Comparison of ENCODE assay signal across 22 cellular contexts in genomic region chr6:62013719-62014118, GRCh38.
A peak's percentile ranks its signal among the peaks of the same experiment; 100 is the strongest.
DNase-seq lines count a peak whose midpoint lies in the region; TF ChIP-seq lines count a peak whose summit lies in the region.
"Had no signal": no experiment of that assay in that cellular context is flagged by ENCODE, and none has a peak within 500 bp of the region (broad histone marks: within the 10 kb centered on the region; RNA-seq: fewer than 3 reads in every experiment).

No MANE protein-coding gene starts in this region.

- TF ChIP-seq CTCF in neural cell (IDR thresholded peaks at IDR 0.05; ENCODE audit: poor library complexity, severe bottlenecking) (no peak), WERI-Rb-1 (IDR thresholded peaks at IDR 0.05; ENCODE audit: low read depth, low read length) (no peak)

- H3K79me2 ChIP-seq in neural cell (replicated peaks; ENCODE audit: insufficient read depth, low read length): no peaks in the 10 kb centered on the region

- H3K9ac ChIP-seq in neural cell (ENCODE audit: low read length): no peak overlapping the region
- H3K9ac ChIP-seq: SK-N-SH had no signal

- H3K4me2 ChIP-seq in neural cell (ENCODE audit: low read length): peak overlapping the region; percentile 3
- H3K4me2 ChIP-seq: SK-N-SH had no signal

- H4K20me1 ChIP-seq in neural cell (ENCODE audit: insufficient read depth): no peaks in the 10 kb centered on the region

- H3K9me2 ChIP-seq in neural cell (ENCODE audit: insufficient read depth, low read length): no peaks in the 10 kb centered on the region
- H3K9me2 ChIP-seq: SK-N-SH had no signal

- peaks cover 5% of the 10 kb centered on the region for H3F3A ChIP-seq in neural cell (ENCODE audit: insufficient read depth, low read length, poor library complexity, severe bottlenecking)

- peak; percentile 5 for DNase-seq in NCI-H2227 (lab: John Stamatoyannopoulos, UW; ENCODE audit: unreplicated experiment)
- no peak for DNase-seq in NCI-H2227 treated with DMSO at 0.1 percent for 48 hours (lab: John Stamatoyannopoulos, UW)
- no peak for DNase-seq in HEK293T (ENCODE audit: extremely low spot score)
- DNase-seq in WERI-Rb-1: no peak
- no peak for DNase-seq in NCI-H1048 (lab: John Stamatoyannopoulos, UW)
- no peak for DNase-seq in activated CD4-positive, alpha-beta T cell treated with anti-CD3 and anti-CD28 coated beads, Interleukin-2, amount 50 U/mL, for 4 hours
- DNase-seq: Caco-2; CD8-positive, alpha-beta T cell; DMS79 treated with DMSO at 0.1 percent for 48 hours; GF-D8; H7; MG63; NCI-H1436; NCI-H187; NCI-H2081 treated with DMSO at 0.1 percent for 48 hours; NCI-H526 treated with DMSO at 0.1 percent for 48 hours; PC-3; SK-N-SH; SW 1271 had no signal

- H3K27me3 ChIP-seq in neural cell (ENCODE audit: insufficient read depth, low read depth, low read length) (no peaks in the 10 kb centered on the region), WERI-Rb-1 (ENCODE audit: insufficient read depth, low read depth, severe bottlenecking) (peaks cover 2% of the 10 kb centered on the region)
- H3K27me3 ChIP-seq: MG63 had no signal

- H3K36me3 ChIP-seq in neural cell (ENCODE audit: insufficient read depth, low read length) (no peaks in the 10 kb centered on the region), WERI-Rb-1 (no peaks in the 10 kb centered on the region)
- H3K36me3 ChIP-seq: MG63 had no signal

- no peak overlapping the region for H2AFZ ChIP-seq in neural cell (ENCODE audit: low read depth, low read length)

- TF ChIP-seq EP300 in neural cell (conservative IDR thresholded peaks at IDR 0.05; ENCODE audit: poor library complexity, severe bottlenecking): peak; percentile 99

- POLR2A ChIA-PET in HEK293T (lab: Yijun Ruan, JAX): no interaction called here

- H3K27ac ChIP-seq in neural cell (ENCODE audit: low read length) (peak overlapping the region; percentile 69), WERI-Rb-1 (no peak overlapping the region)
- H3K27ac ChIP-seq: C4-2B had no signal

- CTCF ChIA-PET in HEK293T (lab: Yijun Ruan, JAX): no interaction called here

- H3K9me3 ChIP-seq in neural cell (ENCODE audit: low read length) (no peaks in the 10 kb centered on the region), WERI-Rb-1 (ENCODE audit: severe bottlenecking) (no peaks in the 10 kb centered on the region)
- H3K9me3 ChIP-seq: Caco-2, MG63, SK-N-SH had no signal

- TF ChIP-seq RAD21 in neural cell (conservative IDR thresholded peaks at IDR 0.05): peak; percentile 53

- no peak overlapping the region for H3K4me3 ChIP-seq in neural cell (ENCODE audit: low read length)
- H3K4me3 ChIP-seq in WERI-Rb-1 (ENCODE audit: low read depth, low read length): no peak overlapping the region
- H3K4me3 ChIP-seq: K562, MG63 had no signal

TF ChIP-seq in HEK293T, 16 proteins besides CTCF, POLR2A, EP300 and RAD21:
- TF ChIP-seq PKNOX1 (IDR thresholded peaks at IDR 0.05): 0 out of 2 replicates have a peak, but pooled peaks have one; percentile 23
- TF ChIP-seq FOXK2 (IDR thresholded peaks at IDR 0.05): no peak

TF ChIP-seq in neural cell, 6 proteins besides CTCF, POLR2A, EP300 and RAD21:
- TF ChIP-seq POLR2AphosphoS5 (IDR thresholded peaks at IDR 0.05) (peak; percentile 96), REST (IDR thresholded peaks at IDR 0.05; ENCODE audit: borderline replicate concordance) (peak; percentile 76), SMC3 (conservative IDR thresholded peaks at IDR 0.05; ENCODE audit: poor library complexity) (no peak), MXI1 (conservative IDR thresholded peaks at IDR 0.05; ENCODE audit: poor library complexity, severe bottlenecking) (no peak), EZH2 (IDR thresholded peaks at IDR 0.05; ENCODE audit: borderline replicate concordance, insufficient read depth, low read length, poor library complexity, severe bottlenecking) (no peak), TAF1 (IDR thresholded peaks at IDR 0.05; ENCODE audit: low read depth) (no peak)
